Comparison of ENCODE assay signal across 31 cellular contexts in the genomic region with DNA sequence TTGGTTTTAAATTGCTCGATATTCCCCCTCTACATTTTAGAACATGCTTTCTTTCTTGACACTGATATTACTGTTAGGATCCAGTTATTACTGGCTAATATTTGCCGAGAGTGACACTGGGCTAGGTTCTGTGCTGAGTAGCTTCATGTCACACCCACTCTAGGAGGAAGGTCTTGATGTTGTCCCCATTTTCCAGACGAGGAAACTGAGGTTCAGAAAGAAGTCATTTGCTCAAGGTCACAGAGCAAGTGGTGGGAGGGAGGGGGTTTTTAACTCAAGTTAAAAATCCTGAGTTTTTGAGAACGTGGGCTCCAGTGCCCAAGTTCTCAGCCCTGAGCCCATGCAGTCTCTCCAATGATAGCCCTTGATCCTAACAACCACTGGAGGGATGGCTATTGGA. TPM values are rescaled to one million over a fixed set of nuclear protein-coding genes. Genes with fewer than 3 reads are reported as not detected.
"Had no signal": no experiment of that assay in that cellular context is flagged by ENCODE, and none has a peak within 500 bp of the region (broad histone marks: within the 10 kb centered on the region; RNA-seq: fewer than 3 reads in every experiment).

No MANE protein-coding gene starts in this region.

- DNase-seq: activated CD4-positive, alpha-beta T cell treated with anti-CD3 and anti-CD28 coated beads for 1 hour; activated CD4-positive, alpha-beta T cell treated with anti-CD3 and anti-CD28 coated beads, Interleukin-2, amount 50 U/mL, for 1 hour; activated CD8-positive, alpha-beta T cell treated with anti-CD3 and anti-CD28 coated beads for 36 hours; activated naive CD8-positive, alpha-beta T cell treated with anti-CD3 and anti-CD28 coated beads, Interleukin-2, amount 50 U/mL, for 24 hours; activated T-cell treated with anti-CD3 and anti-CD28 coated beads, Interleukin-2, amount 50 U/mL, for 48 hours; amygdala; dermis blood vessel endothelial cell; effector CD4-positive, alpha-beta T cell; hypothalamus; immature natural killer cell; left colon; naive B cell; nephron progenitor cell; retina; sigmoid colon; small intestine; stimulated activated CD4-positive, alpha-beta T cell treated with anti-CD3 and anti-CD28 coated beads, Interleukin-4, amount 100 ng/mL, for 24 hours; stomach; T-helper 17 cell; T1000; thyroid gland; upper lobe of right lung had no signal

- H3K27me3 ChIP-seq: heart left ventricle, pancreas, sigmoid colon, stomach, thyroid gland, upper lobe of right lung had no signal

- H3K27ac Mint-ChIP-seq: activated CD8-positive, alpha-beta T cell treated with anti-CD3 and anti-CD28 coated beads for 36 hours; activated naive CD4-positive, alpha-beta T cell treated with anti-CD3 and anti-CD28 coated beads, Interleukin-2, amount 50 U/mL, for 24 hours; activated naive CD8-positive, alpha-beta T cell treated with anti-CD3 and anti-CD28 coated beads, Interleukin-2, amount 50 U/mL, for 24 hours; activated T-helper 2 cell treated with anti-CD3 and anti-CD28 coated beads, Interferon-gamma antibody, Interleukin-2, Interleukin-4, amounts not matched to agents 10 μg/mL and 5 μg/mL and 100 μg/mL, durations not matched to agents 14 hours and 24 hours and 36 hours; immature natural killer cell; mesothelial cell of epicardium; naive B cell; nephron progenitor cell; stimulated activated effector memory CD8-positive, alpha-beta T cell treated with anti-CD3 and anti-CD28 coated beads, Interleukin-12 subunit alpha, Interleukin-12 subunit beta, amount 100 ng/mL, for 72 hours; T-helper 17 cell; WTC11 had no signal

- H3K9me3 Mint-ChIP-seq: activated CD8-positive, alpha-beta T cell treated with anti-CD3 and anti-CD28 coated beads for 36 hours; activated naive CD4-positive, alpha-beta T cell treated with anti-CD3 and anti-CD28 coated beads, Interleukin-2, amount 50 U/mL, for 24 hours; activated naive CD8-positive, alpha-beta T cell treated with anti-CD3 and anti-CD28 coated beads, Interleukin-2, amount 50 U/mL, for 24 hours; activated T-helper 2 cell treated with anti-CD3 and anti-CD28 coated beads, Interferon-gamma antibody, Interleukin-2, Interleukin-4, amounts not matched to agents 10 μg/mL and 5 μg/mL and 100 μg/mL, durations not matched to agents 14 hours and 24 hours and 36 hours; central memory CD8-positive, alpha-beta T cell; immature natural killer cell; mesothelial cell of epicardium; naive B cell; nephron progenitor cell; stimulated activated effector memory CD8-positive, alpha-beta T cell treated with anti-CD3 and anti-CD28 coated beads, Interleukin-12 subunit alpha, Interleukin-12 subunit beta, amount 100 ng/mL, for 72 hours; WTC11 had no signal

- H3K4me1 Mint-ChIP-seq: activated naive CD4-positive, alpha-beta T cell treated with anti-CD3 and anti-CD28 coated beads, Interleukin-2, amount 50 U/mL, for 24 hours; central memory CD8-positive, alpha-beta T cell; immature natural killer cell; stimulated activated effector memory CD8-positive, alpha-beta T cell treated with anti-CD3 and anti-CD28 coated beads, Interleukin-12 subunit alpha, Interleukin-12 subunit beta, amount 100 ng/mL, for 72 hours; T-helper 17 cell had no signal

- H3K36me3 Mint-ChIP-seq: activated naive CD4-positive, alpha-beta T cell treated with anti-CD3 and anti-CD28 coated beads, Interleukin-2, amount 50 U/mL, for 24 hours; immature natural killer cell; naive B cell; stimulated activated effector memory CD8-positive, alpha-beta T cell treated with anti-CD3 and anti-CD28 coated beads, Interleukin-12 subunit alpha, Interleukin-12 subunit beta, amount 100 ng/mL, for 72 hours; WTC11 had no signal

- H3K4me3 Mint-ChIP-seq: activated CD8-positive, alpha-beta T cell treated with anti-CD3 and anti-CD28 coated beads for 36 hours; activated naive CD4-positive, alpha-beta T cell treated with anti-CD3 and anti-CD28 coated beads, Interleukin-2, amount 50 U/mL, for 24 hours; activated naive CD8-positive, alpha-beta T cell treated with anti-CD3 and anti-CD28 coated beads, Interleukin-2, amount 50 U/mL, for 24 hours; central memory CD8-positive, alpha-beta T cell; immature natural killer cell; mesothelial cell of epicardium; naive B cell; nephron progenitor cell; stimulated activated effector memory CD8-positive, alpha-beta T cell treated with anti-CD3 and anti-CD28 coated beads, Interleukin-12 subunit alpha, Interleukin-12 subunit beta, amount 100 ng/mL, for 72 hours; T-helper 17 cell; WTC11 had no signal

- ATAC-seq: activated CD8-positive, alpha-beta T cell treated with anti-CD3 and anti-CD28 coated beads for 36 hours; activated naive CD8-positive, alpha-beta T cell treated with anti-CD3 and anti-CD28 coated beads, Interleukin-2, amount 50 U/mL, for 24 hours; heart left ventricle; left colon; pancreas; stimulated activated effector memory CD8-positive, alpha-beta T cell treated with anti-CD3 and anti-CD28 coated beads, Interleukin-12 subunit alpha, Interleukin-12 subunit beta, amount 100 ng/mL, for 72 hours; T-helper 17 cell; upper lobe of right lung; WTC11 had no signal

- H3K27ac ChIP-seq: pancreas, prostate gland, thyroid gland, upper lobe of right lung had no signal

- H3K9me3 ChIP-seq: heart left ventricle, pancreas, prostate gland, sigmoid colon, stomach, thyroid gland, upper lobe of right lung had no signal

- H3K4me3 ChIP-seq: heart left ventricle, pancreas, prostate gland, sigmoid colon, stomach, thyroid gland, upper lobe of right lung had no signal

- H3K36me3 ChIP-seq: pancreas, prostate gland, thyroid gland had no signal

RNA-seq across cellular contexts. Expression of a gene that starts 18.9 kb away (rescaled TPM):
- total RNA-seq: activated CD8-positive, alpha-beta T cell treated with anti-CD3 and anti-CD28 coated beads for 36 hours; activated T-helper 2 cell treated with anti-CD3 and anti-CD28 coated beads, Interferon-gamma antibody, Interleukin-2, Interleukin-4, amounts not matched to agents 10 μg/mL and 5 μg/mL and 100 μg/mL, durations not matched to agents 14 hours and 24 hours and 36 hours had no signal
- polyA plus RNA-seq: immature natural killer cell had no signal
